In the genomic region with DNA sequence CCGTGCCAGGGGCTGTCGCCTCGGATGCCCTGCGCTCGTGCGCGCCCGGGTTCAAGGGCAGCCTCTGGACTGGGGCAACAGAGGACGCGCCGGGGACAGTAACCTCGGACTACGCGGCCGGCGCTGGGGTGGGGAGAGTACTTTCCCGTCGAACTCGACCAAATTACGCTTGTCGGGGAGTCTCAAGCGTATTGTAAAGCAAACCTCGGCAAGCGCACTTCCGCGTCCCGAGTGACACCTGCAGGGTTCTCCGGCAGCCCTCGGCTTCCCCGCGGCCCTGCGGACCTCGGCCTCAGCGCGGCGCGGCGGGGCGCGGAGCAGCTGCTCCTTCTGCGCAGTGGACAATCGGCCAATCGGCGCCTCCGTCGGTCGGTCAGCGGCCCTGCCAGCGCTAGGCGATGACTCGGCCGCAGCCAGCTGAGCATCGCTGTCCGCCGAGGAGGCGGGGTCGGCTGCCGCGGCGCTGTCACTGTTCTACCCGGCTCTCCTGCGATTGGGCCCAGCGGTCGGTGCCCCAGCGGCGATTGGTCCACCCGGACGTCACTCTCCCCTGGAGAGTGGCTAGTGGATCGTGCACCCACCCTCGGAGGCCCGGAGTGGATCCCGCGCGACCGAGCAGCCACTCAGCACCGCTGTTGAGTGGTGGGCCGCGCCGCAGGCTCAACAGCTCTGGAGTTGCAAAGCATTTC, we compare ENCODE assay signal across 8 cellular contexts. TPM values are rescaled to one million over a fixed set of nuclear protein-coding genes. Genes with fewer than 3 reads are reported as not detected.
DNase-seq lines count a peak whose midpoint lies in the region; ATAC-seq lines count a peak whose summit lies in the region.

A gene with protein sequence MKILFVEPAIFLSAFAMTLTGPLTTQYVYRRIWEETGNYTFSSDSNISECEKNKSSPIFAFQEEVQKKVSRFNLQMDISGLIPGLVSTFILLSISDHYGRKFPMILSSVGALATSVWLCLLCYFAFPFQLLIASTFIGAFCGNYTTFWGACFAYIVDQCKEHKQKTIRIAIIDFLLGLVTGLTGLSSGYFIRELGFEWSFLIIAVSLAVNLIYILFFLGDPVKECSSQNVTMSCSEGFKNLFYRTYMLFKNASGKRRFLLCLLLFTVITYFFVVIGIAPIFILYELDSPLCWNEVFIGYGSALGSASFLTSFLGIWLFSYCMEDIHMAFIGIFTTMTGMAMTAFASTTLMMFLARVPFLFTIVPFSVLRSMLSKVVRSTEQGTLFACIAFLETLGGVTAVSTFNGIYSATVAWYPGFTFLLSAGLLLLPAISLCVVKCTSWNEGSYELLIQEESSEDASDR (minus strand): TSS at position 433 of the 689 bp plus-strand sequence. CDS start 972 bp downstream, outside the sequence.

- peak; percentile 98 for ATAC-seq in GM21390 (IDR thresholded peaks at IDR 0.05; ENCODE audit: unreplicated experiment)
- peak; percentile 99 to 100 for ATAC-seq in activated T-cell treated with anti-CD3 and anti-CD28 coated beads, Interleukin-2, amount 50 U/mL, for 4 hours

- H3K36me3 ChIP-seq in HUES48 (ENCODE audit: control insufficient read depth, insufficient read depth, low read length) (no peaks in the 10 kb centered on the region), esophagus (ENCODE audit: control insufficient read depth in 2 of 2, insufficient read depth in 2 of 2, low read length in 1 of 2) (no peaks in the 10 kb centered on the region), muscle layer of duodenum (ENCODE audit: control insufficient read depth in 1 of 2, insufficient read depth in 2 of 2, low read length in 2 of 2) (peaks cover 0 to 2% of the 10 kb centered on the region in 2 donors)

- H3K9me3 Mint-ChIP-seq in activated T-cell treated with anti-CD3 and anti-CD28 coated beads, Interleukin-2, amount 50 U/mL, for 4 hours, result no peaks in the 10 kb centered on the region

- peaks cover 33% of the 10 kb centered on the region for H3K4me1 Mint-ChIP-seq in activated T-cell treated with anti-CD3 and anti-CD28 coated beads, Interleukin-2, amount 50 U/mL, for 4 hours (ENCODE audit: low read depth)

- H3K27ac ChIP-seq in HUES48 (ENCODE audit: low read depth, low read length) (no peak within 1 kb of the TSS), esophagus (ENCODE audit: low read depth in 2 of 2, low read length in 1 of 2) (peak within 1 kb of the TSS; percentile 85 to 86), muscle layer of duodenum (ENCODE audit: low read length) (peak within 1 kb of the TSS; percentile 83)

- H3K4me3 ChIP-seq in HUES48 (ENCODE audit: low read depth, low read length), result peak within 1 kb of the TSS; percentile 82
- H3K4me3 ChIP-seq in esophagus (ENCODE audit: low read depth in 1 of 2, low read length in 2 of 2), result peak within 1 kb of the TSS; percentile 51 to 75
- H3K4me3 ChIP-seq in muscle layer of duodenum (ENCODE audit: low read depth in 1 of 2, low read length in 2 of 2), result peak within 1 kb of the TSS; percentile 75 to 77

- no peaks in the 10 kb centered on the region for H3K27me3 Mint-ChIP-seq in activated T-cell treated with anti-CD3 and anti-CD28 coated beads, Interleukin-2, amount 50 U/mL, for 4 hours (ENCODE audit: low read depth)

- H3K9ac ChIP-seq in HUES48 (ENCODE audit: low read depth, low read length), result no peak within 1 kb of the TSS

- H3K9me3 ChIP-seq in HUES48 (ENCODE audit: control insufficient read depth, insufficient read depth, low read length) (no peaks in the 10 kb centered on the region), esophagus (ENCODE audit: control insufficient read depth in 2 of 2, insufficient read depth in 1 of 2, low read depth in 1 of 2, low read length in 1 of 2) (no peaks in the 10 kb centered on the region), muscle layer of duodenum (ENCODE audit: control insufficient read depth in 1 of 2, low read length in 2 of 2) (no peaks in the 10 kb centered on the region)

- peak; percentile 93 for DNase-seq in DMS 273 (lab: John Stamatoyannopoulos, UW; ENCODE audit: unreplicated experiment)
- peak; percentile 76 for DNase-seq in OCI-M2 (lab: John Stamatoyannopoulos, UW; ENCODE audit: unreplicated experiment)
- DNase-seq in activated T-cell treated with anti-CD3 and anti-CD28 coated beads, Interleukin-2, amount 50 U/mL, for 4 hours, result peak; percentile 97
- DNase-seq in stimulated activated CD8-positive, alpha-beta memory T cell treated with anti-CD3 and anti-CD28 coated beads, Interleukin-7, amount 100 ng/mL, for 24 hours (ENCODE audit: low read depth), result peak; percentile 96

- peak within 1 kb of the TSS; percentile 93 for H3K4me3 Mint-ChIP-seq in activated T-cell treated with anti-CD3 and anti-CD28 coated beads, Interleukin-2, amount 50 U/mL, for 4 hours

- H3K27me3 ChIP-seq in HUES48 (ENCODE audit: control insufficient read depth, insufficient read depth, low read length) (peaks cover 33% of the 10 kb centered on the region), esophagus (ENCODE audit: control insufficient read depth in 1 of 2, insufficient read depth in 2 of 2, low read length in 2 of 2) (no peaks in the 10 kb centered on the region), muscle layer of duodenum (ENCODE audit: low read depth, low read length) (no peaks in the 10 kb centered on the region)

- 0 out of 2 replicates have a peak, but pooled peaks cover 3% of the 10 kb centered on the region for H3K4me1 ChIP-seq in HUES48 (ENCODE audit: control insufficient read depth, insufficient read depth, low read length)
- H3K4me1 ChIP-seq in esophagus (ENCODE audit: control insufficient read depth in 2 of 2, insufficient read depth in 2 of 2, low read length in 1 of 2), result peaks cover 0 to 2% of the 10 kb centered on the region in 2 donors
- H3K4me1 ChIP-seq in muscle layer of duodenum (ENCODE audit: control insufficient read depth in 1 of 2, insufficient read depth in 2 of 2, low read length in 2 of 2), result peaks cover 6 to 8% of the 10 kb centered on the region in 2 donors

- H3K36me3 Mint-ChIP-seq in activated T-cell treated with anti-CD3 and anti-CD28 coated beads, Interleukin-2, amount 50 U/mL, for 4 hours (ENCODE audit: insufficient read depth), result peaks cover 3% of the 10 kb centered on the region

- 0 to 1% methylated on average over 66 to 79 of the region's 79 CpGs for WGBS in esophagus, 2 donors

RNA-seq across cellular contexts. Expression of the gene that starts here (rescaled TPM):
- total RNA-seq in activated T-cell treated with anti-CD3 and anti-CD28 coated beads, Interleukin-2, amount 50 U/mL, for 4 hours, result 1 to 10 TPM; 3.3 to 3.5 (median 3.5) TPM
- polyA plus RNA-seq in esophagus, result 1 to 10 TPM in 1 of 2 donors, under 1 TPM in 1; 0.96 to 2.7 TPM
